Comparison of ENCODE assay signal across 10 cellular contexts in genomic region chrX:41621236-41621651, GRCh38.
A peak's percentile ranks its signal among the peaks of the same experiment; 100 is the strongest.
DNase-seq lines count a peak whose midpoint lies in the region; ATAC-seq and TF ChIP-seq lines count a peak whose summit lies in the region.
"Had no signal": no experiment of that assay in that cellular context is flagged by ENCODE, and none has a peak within 500 bp of the region (broad histone marks: within the 10 kb centered on the region; RNA-seq: fewer than 3 reads in every experiment).

No MANE protein-coding gene starts in this region.

- TF ChIP-seq EP300 in transverse colon (IDR thresholded peaks at IDR 0.05; ENCODE audit: low read depth), result no peak

- no peak for TF ChIP-seq POLR2A in transverse colon (IDR thresholded peaks at IDR 0.05)

- intact Hi-C loops in transverse colon (cut with DNase I; ENCODE audit: low total_unique reads), result no loop called here

- no peaks in the 10 kb centered on the region for H3K9me3 ChIP-seq in lung (ENCODE audit: control insufficient read depth in 2 of 2, insufficient read depth in 1 of 2, low read length in 1 of 2)
- H3K9me3 ChIP-seq in transverse colon, result no peaks in the 10 kb centered on the region

- DNase-seq in CD1c-positive myeloid dendritic cell (ENCODE audit: extremely low spot score) (peak; percentile 1), LHCN-M2 (ENCODE audit: low read depth) (peak; percentile 37), cardiac fibroblast (ENCODE audit: low read depth in 2 of 2) (peak; percentile 17 to 48), lung (ENCODE audit: low spot score) (no peak), transverse colon (no peak), NCI-H1930 (lab: John Stamatoyannopoulos, UW) (no peak), D341Med (ENCODE audit: low spot score) (no peak), NCI-H2107 treated with DMSO at 0.1 percent for 48 hours (lab: John Stamatoyannopoulos, UW; ENCODE audit: unreplicated experiment) (no peak)
- DNase-seq: activated CD8-positive, alpha-beta memory T cell treated with anti-CD3 and anti-CD28 coated beads, Interleukin-2, amount 50 U/mL, for 48 hours; NCI-H146 had no signal

- in situ Hi-C loops in transverse colon (cut with MboI; ENCODE audit: low pct_ligation_motif_present in 1 of 4, low pct_unique_long_range_greater_than_20kb in 1 of 4, low sequenced_read_pairs in 3 of 4), result no loop called here

- H3K4me1 ChIP-seq in lung (ENCODE audit: control insufficient read depth in 2 of 2, insufficient read depth in 2 of 2, low read length in 2 of 2) (peaks cover 0 to 2% of the 10 kb centered on the region in 2 donors), transverse colon (no peaks in the 10 kb centered on the region)

- peaks cover 0 to 1% of the 10 kb centered on the region in 2 donors for H3K36me3 ChIP-seq in lung (ENCODE audit: control insufficient read depth in 2 of 2, insufficient read depth in 2 of 2, low read length in 2 of 2)
- H3K36me3 ChIP-seq in transverse colon, result no peaks in the 10 kb centered on the region

- H3K27me3 ChIP-seq in lung (ENCODE audit: control insufficient read depth, insufficient read depth), result no peaks in the 10 kb centered on the region
- H3K27me3 ChIP-seq in transverse colon, result no peaks in the 10 kb centered on the region

- H3K4me3 ChIP-seq in cardiac fibroblast (replicated peaks in 1 of 2; ENCODE audit: low read depth in 2 of 2, low read length in 2 of 2) (no peak overlapping the region), lung (no peak overlapping the region), transverse colon (no peak overlapping the region)

- WGBS in lung, 2 donors, result 15 to 44% methylated on average over 5 of the region's 5 CpGs
- 60% methylated on average over 5 of the region's 5 CpGs; no CpG with 5 or more reads in 1 of the 2 donors for WGBS in transverse colon (ENCODE audit: low coverage in 1 of 2), 2 donors

- ATAC-seq in lung (ENCODE audit: insufficient read depth, low FRiP score), result peak; percentile 47

- H3K27ac ChIP-seq in lung (ENCODE audit: low read depth in 1 of 2, low read length in 1 of 2) (no peak overlapping the region), transverse colon (no peak overlapping the region)

- no peak for TF ChIP-seq CTCF in cardiac fibroblast (IDR thresholded peaks at IDR 0.05; ENCODE audit: low read depth, low read length)
- TF ChIP-seq CTCF in lung (IDR thresholded peaks at IDR 0.05; ENCODE audit: control extremely low read depth, extremely low read depth), result no peak
- TF ChIP-seq CTCF in transverse colon (IDR thresholded peaks at IDR 0.05), result no peak

Comparison
In these comparisons a context has a peak if more than half of its experiments do, and no peak if none do; other contexts are left out.
1. DNase-seq: peak in CD1c-positive myeloid dendritic cell (single experiment), LHCN-M2 (single experiment) and cardiac fibroblast (2 of 2); none in lung (single experiment), transverse colon (single experiment), NCI-H1930 (0 of 2), D341Med (single experiment) and NCI-H2107 treated with DMSO at 0.1 percent for 48 hours (single experiment).